ENCODE assay signal across 11 cellular contexts in the genomic region with DNA sequence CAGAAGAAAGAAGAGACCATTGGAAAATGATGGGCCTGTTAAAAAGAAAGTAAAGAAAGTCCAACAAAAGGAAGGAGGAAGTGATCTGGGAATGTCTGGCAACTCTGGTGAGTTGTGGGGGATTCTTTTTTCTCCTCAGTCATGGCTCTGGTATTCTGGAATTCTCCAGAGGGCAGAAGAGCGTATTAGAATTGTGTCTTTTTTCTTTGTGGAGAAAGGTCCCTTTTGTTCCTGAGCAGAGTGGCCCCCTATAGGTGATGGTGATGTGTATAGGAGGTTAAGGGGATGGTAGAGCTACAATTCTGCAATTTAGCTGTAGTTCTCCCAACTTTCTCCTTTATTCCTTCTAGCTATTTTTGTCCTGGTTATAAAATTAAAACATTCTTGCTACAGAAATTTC. TPM values are rescaled to one million over a fixed set of nuclear protein-coding genes. Genes with fewer than 3 reads are reported as not detected.
DNase-seq lines count a peak whose midpoint lies in the region; ATAC-seq and TF ChIP-seq lines count a peak whose summit lies in the region.
"Had no signal": no experiment of that assay in that cellular context is flagged by ENCODE, and none has a peak within 500 bp of the region (broad histone marks: within the 10 kb centered on the region; RNA-seq: fewer than 3 reads in every experiment).

No MANE protein-coding gene starts in this region.

- H3K4me3 ChIP-seq in ACC112 (ENCODE audit: low read depth, low read length) (peak overlapping the region; percentile 88; the same call in 1 of the 2 replicates), RWPE2 (ENCODE audit: severe bottlenecking) (no peak overlapping the region), thyroid gland (replicated peaks in 1 of 3) (no peak overlapping the region)

- no peaks in the 10 kb centered on the region for H3K27me3 ChIP-seq in ACC112 (ENCODE audit: insufficient read depth, low read length)
- no peaks in the 10 kb centered on the region for H3K27me3 ChIP-seq in RWPE2 (ENCODE audit: insufficient read depth, poor library complexity, severe bottlenecking)
- no peaks in the 10 kb centered on the region for H3K27me3 ChIP-seq in thyroid gland
- H3K27me3 ChIP-seq: heart right ventricle, neutrophil had no signal

- H3K9me3 ChIP-seq in RWPE2 (ENCODE audit: severe bottlenecking) = no peaks in the 10 kb centered on the region
- H3K9me3 ChIP-seq in thyroid gland = no peaks in the 10 kb centered on the region
- H3K9me3 ChIP-seq: heart right ventricle, neutrophil had no signal

- TF ChIP-seq POLR2A in thyroid gland (IDR thresholded peaks at IDR 0.05) = no peak

- ATAC-seq in RWPE2 (ENCODE audit: low read depth) (no peak), GM19324 (IDR thresholded peaks at IDR 0.05; ENCODE audit: low FRiP score, unreplicated experiment) (no peak)
- ATAC-seq: heart right ventricle had no signal

- intact Hi-C loops in thyroid gland (cut with DNase I) = loop anchor here (5.0 kb wide), 1 partner anchor 244 kb away; no protein-coding TSS in a partner anchor

- DNase-seq in GM10248 (ENCODE audit: extremely low spot score) = no peak
- no peak for DNase-seq in RWPE2 (ENCODE audit: low spot score)
- DNase-seq in epithelial cell of prostate (ENCODE audit: low read depth, low spot score) = no peak
- DNase-seq in thyroid gland = no peak
- no peak for DNase-seq in DMS153 treated with DMSO at 0.1 percent for 48 hours (lab: John Stamatoyannopoulos, UW; ENCODE audit: unreplicated experiment)
- DNase-seq in NCI-H2227 (lab: John Stamatoyannopoulos, UW; ENCODE audit: unreplicated experiment) = no peak
- DNase-seq: heart right ventricle, NCI-H1048 had no signal

- TF ChIP-seq CTCF in GM10248 (IDR thresholded peaks at IDR 0.05; ENCODE audit: control extremely low read depth, extremely low read depth, low read depth, missing control alignments) (peak; percentile 19), RWPE2 (IDR thresholded peaks at IDR 0.05; ENCODE audit: poor library complexity, severe bottlenecking) (peak; percentile 12), thyroid gland (IDR thresholded peaks at IDR 0.05) (no peak)

- POLR2A ChIA-PET in GM10248 (lab: Yijun Ruan, JAX) = no interaction called here

- H3K36me3 ChIP-seq in ACC112 (ENCODE audit: insufficient read depth, low read length) = peaks cover 5% of the 10 kb centered on the region; the same call in 1 of the 2 replicates
- H3K36me3 ChIP-seq in RWPE2 (ENCODE audit: low read depth) = peaks cover 55% of the 10 kb centered on the region
- peaks cover 4 to 25% of the 10 kb centered on the region in 2 donors for H3K36me3 ChIP-seq in thyroid gland

- H3K27ac ChIP-seq in ACC112 (ENCODE audit: low read depth, low read length) (peak overlapping the region; percentile 86), RWPE2 (ENCODE audit: poor library complexity, severe bottlenecking) (no peak overlapping the region), epithelial cell of prostate (peak overlapping the region; percentile 91), thyroid gland (no peak overlapping the region)

- H2AFZ ChIP-seq in ACC112 (ENCODE audit: low read length, unreplicated experiment) = peak overlapping the region; percentile 55

- CTCF ChIA-PET in GM10248 (lab: Yijun Ruan, JAX) = interaction anchor here (1.2 to 5.3 kb wide), 3 partner anchors 11 to 565 kb away, joined by 3 to 36 read pairs (median 5); no protein-coding TSS in a partner anchor

- H3K4me1 ChIP-seq in ACC112 (ENCODE audit: control insufficient read depth, insufficient read depth, low read length, unreplicated experiment) (peaks cover 28% of the 10 kb centered on the region), RWPE2 (ENCODE audit: insufficient read depth, poor library complexity, severe bottlenecking) (peaks cover 4% of the 10 kb centered on the region), thyroid gland (peaks cover 10 to 14% of the 10 kb centered on the region in 2 donors)

- peaks cover 27% of the 10 kb centered on the region for H3K79me2 ChIP-seq in ACC112 (ENCODE audit: control insufficient read depth, insufficient read depth, low read length, unreplicated experiment)

- WGBS in thyroid gland, 2 donors = 0 to 4% methylated on average over 1 of the region's 1 CpG

RNA-seq across cellular contexts. Expression of a gene that starts 1.6 kb away (rescaled TPM):
- 10 to 100 TPM in 3 of 4 donors, 1 to 10 TPM in 1; 5.6 to 12.8 (median 11.5) TPM for total RNA-seq in thyroid gland

RNA-seq across cellular contexts. Expression of a gene that starts 2.0 kb away (rescaled TPM):
- total RNA-seq in thyroid gland = 10 to 100 TPM; 25.9 to 45.0 (median 26.1) TPM

Comparison
In these comparisons a context has a peak if more than half of its experiments do, and no peak if none do; other contexts are left out.
1. H3K27ac ChIP-seq: peak in ACC112 (single experiment) and epithelial cell of prostate (single experiment); none in RWPE2 (single experiment) and thyroid gland (0 of 3).
2. CTCF ChIP-seq: peak in GM10248 (single experiment) and RWPE2 (single experiment); none in thyroid gland (0 of 6).